ENCODE assay signal across 27 cellular contexts in genomic region chr20:9535457-9535856, GRCh38. TPM values are rescaled to one million over a fixed set of nuclear protein-coding genes. Genes with fewer than 3 reads are reported as not detected.
"Had no signal": no experiment of that assay in that cellular context is flagged by ENCODE, and none has a peak within 500 bp of the region (broad histone marks: within the 10 kb centered on the region; RNA-seq: fewer than 3 reads in every experiment).

No MANE protein-coding gene starts in this region.

- H3K9me3 Mint-ChIP-seq: dendritic cell treated with granulocyte-macrophage colony-stimulating factor and Interleukin-4, amounts not matched to agents 40 ng/mL and 50 ng/mL, for 4 days; endodermal cell had no signal

- ATAC-seq: effector memory CD8-positive, alpha-beta T cell; esophagus mucosa; foreskin keratinocyte; gastrocnemius medialis; gastroesophageal sphincter; heart left ventricle; heart right ventricle had no signal

- H3K27me3 ChIP-seq: colonic mucosa, dorsolateral prefrontal cortex, esophagus muscularis mucosa, esophagus squamous epithelium, foreskin keratinocyte, gastrocnemius medialis, heart right ventricle had no signal

- H3K36me3 ChIP-seq: colonic mucosa, esophagus muscularis mucosa, esophagus squamous epithelium, gastrocnemius medialis, gastroesophageal sphincter, heart left ventricle, heart right ventricle had no signal

- DNase-seq: colonic mucosa; cortex of kidney; dermis blood vessel endothelial cell; dorsolateral prefrontal cortex; effector CD4-positive, alpha-beta T cell; effector CD8-positive, alpha-beta T cell; effector memory CD4-positive, alpha-beta T cell; effector memory CD8-positive, alpha-beta T cell; endodermal cell; erythroblast; esophagus squamous epithelium; foreskin fibroblast; foreskin keratinocyte; foreskin melanocyte; gastrocnemius medialis; head of caudate nucleus; heart left ventricle; heart right ventricle had no signal

- H3K4me1 Mint-ChIP-seq: endodermal cell had no signal

- H3K4me3 ChIP-seq: colonic mucosa, coronary artery, dorsolateral prefrontal cortex, esophagus muscularis mucosa, esophagus squamous epithelium, gastrocnemius medialis, gastroesophageal sphincter, heart left ventricle, heart right ventricle had no signal

- H3K27ac ChIP-seq: colonic mucosa, coronary artery, dorsolateral prefrontal cortex, epithelial cell of prostate, esophagus muscularis mucosa, esophagus squamous epithelium, foreskin keratinocyte, gastrocnemius medialis, gastroesophageal sphincter, heart left ventricle, heart right ventricle had no signal

- H3K9me3 ChIP-seq: colonic mucosa, esophagus muscularis mucosa, esophagus squamous epithelium, gastrocnemius medialis, gastroesophageal sphincter, heart left ventricle, heart right ventricle had no signal

- H3K27ac Mint-ChIP-seq: dendritic cell treated with granulocyte-macrophage colony-stimulating factor and Interleukin-4, amounts not matched to agents 40 ng/mL and 50 ng/mL, for 4 days; effector memory CD8-positive, alpha-beta T cell; endodermal cell had no signal

- H3K4me3 Mint-ChIP-seq: dendritic cell treated with granulocyte-macrophage colony-stimulating factor and Interleukin-4, amounts not matched to agents 40 ng/mL and 50 ng/mL, for 4 days; effector memory CD8-positive, alpha-beta T cell; endodermal cell had no signal

- H3K27me3 Mint-ChIP-seq: effector memory CD8-positive, alpha-beta T cell had no signal

RNA-seq across cellular contexts. Expression of gene LAMP5, which starts 21.1 kb away (rescaled TPM):
- total RNA-seq: endothelial cell of umbilical vein, esophagus mucosa, esophagus squamous epithelium, fibroblast of villous mesenchyme, foreskin keratinocyte, gastrocnemius medialis, gastroesophageal sphincter, glomerular endothelial cell had no signal
- polyA plus RNA-seq: endothelial cell of umbilical vein, foreskin keratinocyte had no signal
